ENCODE assay signal across 11 cellular contexts in genomic region chr10:78457804-78458483, GRCh38.
A peak's percentile ranks its signal among the peaks of the same experiment; 100 is the strongest.
DNase-seq lines count a peak whose midpoint lies in the region; ATAC-seq lines count a peak whose summit lies in the region.
"Had no signal": no experiment of that assay in that cellular context is flagged by ENCODE, and none has a peak within 500 bp of the region (broad histone marks: within the 10 kb centered on the region; RNA-seq: fewer than 3 reads in every experiment).

No MANE protein-coding gene starts in this region.

- no peak overlapping the region for H3K9ac ChIP-seq in trophoblast cell (ENCODE audit: low read length)

- H3K23ac ChIP-seq in trophoblast cell (ENCODE audit: low read length) = no peak overlapping the region

- peak overlapping the region; percentile 47 for H2BK12ac ChIP-seq in trophoblast cell (ENCODE audit: low read length)

- H3K4me3 ChIP-seq in trophoblast cell (ENCODE audit: low read depth, low read length) = no peak overlapping the region

- H2BK120ac ChIP-seq in trophoblast cell (ENCODE audit: insufficient read depth, low read length, poor library complexity) = peak overlapping the region; percentile 1

- WGBS in trophoblast cell (ENCODE audit: extremely low coverage, insufficient coverage, insufficient read length) = no CpG with 5 or more reads among the region's 8 CpGs

- peaks cover 21% of the 10 kb centered on the region for H3K79me1 ChIP-seq in trophoblast cell (ENCODE audit: low read length)

- no peak overlapping the region for H3K4ac ChIP-seq in trophoblast cell (ENCODE audit: low read depth, low read length)

- DNase-seq in Daoy (ENCODE audit: low read depth) (peak; percentile 86), NCI-H226 (peak; percentile 68), dermis blood vessel endothelial cell (peak; percentile 73), trophoblast cell (no peak), HK-2 (ENCODE audit: unreplicated experiment) (no peak)
- no peak for DNase-seq in activated T-cell treated with anti-CD3 and anti-CD28 coated beads, Interleukin-2, amount 50 U/mL, for 4 hours
- no peak for DNase-seq in stimulated activated CD4-positive, alpha-beta T cell treated with anti-CD3 and anti-CD28 coated beads, Interleukin-15, amount 100 ng/mL, for 24 hours
- DNase-seq: amygdala; NCI-H1694 treated with DMSO at 0.1 percent for 48 hours; stimulated activated CD8-positive, alpha-beta memory T cell treated with anti-CD3 and anti-CD28 coated beads, Interleukin-4, amount 100 ng/mL, for 48 hours had no signal

- no peak overlapping the region for H4K12ac ChIP-seq in trophoblast cell (ENCODE audit: low read depth, low read length)

- H3K9me3 Mint-ChIP-seq in activated T-cell treated with anti-CD3 and anti-CD28 coated beads, Interleukin-2, amount 50 U/mL, for 4 hours = no peaks in the 10 kb centered on the region

- peaks cover 8% of the 10 kb centered on the region for H3K27me3 Mint-ChIP-seq in activated T-cell treated with anti-CD3 and anti-CD28 coated beads, Interleukin-2, amount 50 U/mL, for 4 hours (ENCODE audit: low read depth)

- H3K27me3 ChIP-seq in trophoblast cell (ENCODE audit: insufficient read depth, low read length) = no peaks in the 10 kb centered on the region

- H3K4me3 Mint-ChIP-seq in activated T-cell treated with anti-CD3 and anti-CD28 coated beads, Interleukin-2, amount 50 U/mL, for 4 hours = no peak overlapping the region

- no peak overlapping the region for H2AFZ ChIP-seq in trophoblast cell (ENCODE audit: insufficient read depth, low read length, poor library complexity)

- no peak overlapping the region for H3K27ac ChIP-seq in trophoblast cell (ENCODE audit: low read depth, low read length)

- H2AK5ac ChIP-seq in trophoblast cell (ENCODE audit: low read length) = peak overlapping the region; percentile 1

- H3K9me3 ChIP-seq in trophoblast cell (ENCODE audit: insufficient read depth, low read depth, low read length) = no peaks in the 10 kb centered on the region

- no peak overlapping the region for H3K4me2 ChIP-seq in trophoblast cell (ENCODE audit: low read length)

- H2BK5ac ChIP-seq in trophoblast cell (ENCODE audit: low read depth, low read length, poor library complexity) = no peak overlapping the region

- peak overlapping the region; percentile 10 for H4K91ac ChIP-seq in trophoblast cell (ENCODE audit: low read depth, low read length)

- H3K36me3 Mint-ChIP-seq in activated T-cell treated with anti-CD3 and anti-CD28 coated beads, Interleukin-2, amount 50 U/mL, for 4 hours (ENCODE audit: insufficient read depth) = no peaks in the 10 kb centered on the region

- H3K18ac ChIP-seq in trophoblast cell (ENCODE audit: low read length) = no peak overlapping the region

- no peak overlapping the region for H4K8ac ChIP-seq in trophoblast cell (ENCODE audit: low read depth, low read length)

- peaks cover 12 to 14% of the 10 kb centered on the region in 2 experiments for H3K4me1 ChIP-seq in trophoblast cell (ENCODE audit: control insufficient read depth in 1 of 2, insufficient read depth in 2 of 2, low read length in 2 of 2)

- ATAC-seq in activated T-cell treated with anti-CD3 and anti-CD28 coated beads, Interleukin-2, amount 50 U/mL, for 4 hours = no peak
- ATAC-seq in HG03565 (IDR thresholded peaks at IDR 0.05; ENCODE audit: unreplicated experiment) = no peak

- no peaks in the 10 kb centered on the region for H3K79me2 ChIP-seq in trophoblast cell (ENCODE audit: control insufficient read depth, insufficient read depth, low read length, poor library complexity)

- no peaks in the 10 kb centered on the region for H3K4me1 Mint-ChIP-seq in activated T-cell treated with anti-CD3 and anti-CD28 coated beads, Interleukin-2, amount 50 U/mL, for 4 hours (ENCODE audit: low read depth)

- H3K36me3 ChIP-seq in trophoblast cell (ENCODE audit: control insufficient read depth in 1 of 2, insufficient read depth in 2 of 2, low read length in 2 of 2) = no peaks in the 10 kb centered on the region

- peak overlapping the region; percentile 45 for H3K14ac ChIP-seq in trophoblast cell (ENCODE audit: low read length)

Comparison
In these comparisons a context has a peak if more than half of its experiments do, and no peak if none do; other contexts are left out.
1. DNase-seq: peak in Daoy (single experiment), NCI-H226 (single experiment) and dermis blood vessel endothelial cell (single experiment); none in trophoblast cell (0 of 2), activated T-cell treated with anti-CD3 and anti-CD28 coated beads, Interleukin-2, amount 50 U/mL, for 4 hours (single experiment), HK-2 (single experiment) and stimulated activated CD4-positive, alpha-beta T cell treated with anti-CD3 and anti-CD28 coated beads, Interleukin-15, amount 100 ng/mL, for 24 hours (single experiment).